ENCODE assay signal across 25 cellular contexts in genomic region chr2:86010083-86010482, GRCh38.
"Had no signal": no experiment of that assay in that cellular context is flagged by ENCODE, and none has a peak within 500 bp of the region (broad histone marks: within the 10 kb centered on the region; RNA-seq: fewer than 3 reads in every experiment).

No MANE protein-coding gene starts in this region.

- H3K79me2 ChIP-seq: parathyroid adenoma had no signal

- DNase-seq: natural killer cell; occipital lobe; ovary; psoas muscle; right cardiac atrium; sigmoid colon; small intestine; stimulated activated CD4-positive, alpha-beta T cell treated with anti-CD3 and anti-CD28 coated beads, Interleukin-15, amount 100 ng/mL, for 24 hours; stimulated activated CD4-positive, alpha-beta T cell treated with anti-CD3 and anti-CD28 coated beads, Interleukin-2, amount 100 ng/mL, for 24 hours; stimulated activated CD4-positive, alpha-beta T cell treated with anti-CD3 and anti-CD28 coated beads, Interleukin-2, amount 100 ng/mL, for 48 hours; stimulated activated CD4-positive, alpha-beta T cell treated with anti-CD3 and anti-CD28 coated beads, Interleukin-4, amount 100 ng/mL, for 24 hours; stimulated activated naive B cell treated with anti-CD40 and anti-IgM and Interleukin-4, amounts not matched to agents 10 μg/mL and 1 μg/mL and 100 μg/mL, for 72 hours; stimulated activated naive CD4-positive, alpha-beta T cell treated with Interleukin-2 at 50 U/mL for 16 hours; stomach; thyroid gland; trophoblast cell; upper lobe of left lung had no signal

- H3K36me3 ChIP-seq: neural progenitor cell, ovary, right lobe of liver, sigmoid colon, stomach, thoracic aorta, thyroid gland, tibial nerve, upper lobe of left lung, vagina had no signal

- H3K27me3 ChIP-seq: neural progenitor cell, ovary, right lobe of liver, sigmoid colon, stomach, thyroid gland, tibial nerve, upper lobe of left lung, vagina had no signal

- FAIRE-seq: small intestine, urothelium cell line had no signal

- H3K4me2 ChIP-seq: neural progenitor cell had no signal

- H3K4me3 ChIP-seq: neural progenitor cell, ovary, psoas muscle, right lobe of liver, sigmoid colon, stomach, thoracic aorta, thyroid gland, tibial nerve, upper lobe of left lung, vagina had no signal

- H3K4me1 ChIP-seq: neural progenitor cell, parathyroid adenoma, psoas muscle, right lobe of liver, sigmoid colon, stomach, tibial nerve had no signal

- H3K9ac ChIP-seq: neural progenitor cell, parathyroid adenoma had no signal

- H2AFZ ChIP-seq: neural progenitor cell, parathyroid adenoma had no signal

- H3K9me3 ChIP-seq: ovary, right lobe of liver, thoracic aorta, thyroid gland had no signal

- ATAC-seq: natural killer cell; psoas muscle; right cardiac atrium; right lobe of liver; stimulated activated effector memory CD8-positive, alpha-beta T cell treated with anti-CD3 and anti-CD28 coated beads, Interleukin-12 subunit alpha, Interleukin-12 subunit beta, amount 100 ng/mL, for 72 hours; stimulated activated naive B cell treated with anti-CD40 and anti-IgM and Interleukin-4, amounts not matched to agents 10 μg/mL and 1 μg/mL and 100 μg/mL, for 72 hours had no signal

- H3K27ac ChIP-seq: neural progenitor cell, ovary, parathyroid adenoma, psoas muscle, right lobe of liver, sigmoid colon, stomach, thoracic aorta, thyroid gland, tibial nerve, upper lobe of left lung, vagina had no signal
